Comparison of ENCODE assay signal across 13 cellular contexts in genomic region chr12:80988986-80989385, GRCh38.
"Had no signal": no experiment of that assay in that cellular context is flagged by ENCODE, and none has a peak within 500 bp of the region (broad histone marks: within the 10 kb centered on the region; RNA-seq: fewer than 3 reads in every experiment).

No MANE protein-coding gene starts in this region.

- H3K4me2 ChIP-seq: smooth muscle cell had no signal

- H3K36me3 ChIP-seq: left lung, ovary, tibial nerve had no signal

- DNase-seq: activated CD4-positive, alpha-beta T cell treated with anti-CD3 and anti-CD28 coated beads, Interleukin-2, amount 50 U/mL, for 1 hour; effector memory CD4-positive, alpha-beta T cell; head of caudate nucleus; left lung; nephron progenitor cell; ovary; retina had no signal

- H3K9me3 ChIP-seq: left lung, ovary, tibial nerve had no signal

- H3K4me1 ChIP-seq: left lung, tibial nerve had no signal

- FAIRE-seq: colon, islet of Langerhans had no signal

- H3K4me3 ChIP-seq: left lung, ovary, smooth muscle cell, tibial nerve had no signal

- ATAC-seq: left lung; SK-N-SH treated with all-trans-retinoic acid at 6 μM for 48 hours; stimulated activated memory B cell treated with anti-CD40 and anti-IgM and Interleukin-4, amounts not matched to agents 10 μg/mL and 1 μg/mL and 100 μg/mL, for 72 hours had no signal

- H3K27me3 ChIP-seq: left lung, ovary, tibial nerve had no signal

- H3K27ac ChIP-seq: left lung, ovary, tibial nerve had no signal
